ENCODE assay signal across 18 cellular contexts in the genomic region with DNA sequence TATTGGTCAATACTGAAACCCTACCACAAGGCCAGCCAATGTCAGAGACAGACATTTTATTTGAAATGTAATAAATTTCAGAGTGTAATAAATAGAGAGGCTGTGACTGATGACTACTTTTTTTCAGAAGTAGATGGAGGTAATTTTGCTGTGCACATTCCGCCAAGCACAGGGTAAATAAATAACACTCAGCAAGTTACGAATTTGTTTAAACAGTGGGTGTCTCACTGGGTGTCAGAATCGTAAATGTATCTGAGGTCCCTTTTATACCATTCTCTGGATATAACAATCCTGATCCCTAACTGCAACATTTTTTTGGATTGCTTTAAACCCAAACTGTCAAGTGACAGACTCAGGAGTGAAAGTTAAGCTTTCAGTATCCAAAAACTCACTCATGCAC.
DNase-seq lines count a peak whose midpoint lies in the region; ATAC-seq and TF ChIP-seq lines count a peak whose summit lies in the region.
"Had no signal": no experiment of that assay in that cellular context is flagged by ENCODE, and none has a peak within 500 bp of the region (broad histone marks: within the 10 kb centered on the region; RNA-seq: fewer than 3 reads in every experiment).

No MANE protein-coding gene starts in this region.

- H3K4me3 Mint-ChIP-seq in Caco-2 (ENCODE audit: unreplicated experiment) (no peak overlapping the region), CD14-positive monocyte (no peak overlapping the region)
- H3K4me3 Mint-ChIP-seq: CD8-positive, alpha-beta T cell; HFFc6; IgD-negative memory B cell had no signal

- H3K4me3 ChIP-seq in Caco-2 (ENCODE audit: low read depth, low read length): no peak overlapping the region
- no peak overlapping the region for H3K4me3 ChIP-seq in body of pancreas
- H3K4me3 ChIP-seq in mucosa of descending colon: no peak overlapping the region
- H3K4me3 ChIP-seq in transverse colon: no peak overlapping the region
- H3K4me3 ChIP-seq in foreskin fibroblast (ENCODE audit: low read depth in 1 of 2, low read length in 2 of 2): no peak overlapping the region
- H3K4me3 ChIP-seq: A549, BLaER1, GM23248 had no signal

- BruUV-seq in Caco-2 (replicated peaks; lab: Mats Ljungman, UMichigan): no TSS peak

- TF ChIP-seq POLR2A in body of pancreas (IDR thresholded peaks at IDR 0.05): no peak
- TF ChIP-seq POLR2A in transverse colon (IDR thresholded peaks at IDR 0.05): no peak

- 44 to 63% methylated on average over 3 of the region's 3 CpGs for WGBS in body of pancreas, 2 donors
- 46 to 63% methylated on average over 3 of the region's 3 CpGs for WGBS in transverse colon (ENCODE audit: low coverage in 1 of 2), 2 donors

- H3K36me3 ChIP-seq in Caco-2 (ENCODE audit: control insufficient read depth, insufficient read depth, low read length): no peaks in the 10 kb centered on the region
- no peaks in the 10 kb centered on the region for H3K36me3 ChIP-seq in body of pancreas (replicated peaks in 1 of 2; ENCODE audit: insufficient read depth in 1 of 2, low read depth in 2 of 2)
- H3K36me3 ChIP-seq in mucosa of descending colon (ENCODE audit: low read depth): no peaks in the 10 kb centered on the region
- H3K36me3 ChIP-seq in transverse colon: no peaks in the 10 kb centered on the region
- H3K36me3 ChIP-seq: BLaER1 had no signal

- peak overlapping the region in 3 of 4 donors; percentile 17 to 65 (median 45) for H3K27ac ChIP-seq in body of pancreas
- H3K27ac ChIP-seq in transverse colon: peak overlapping the region; percentile 84 to 88 (median 86)
- H3K27ac ChIP-seq: 22Rv1, A549, BLaER1, GM23248 had no signal

- no peaks in the 10 kb centered on the region for H3K9me3 Mint-ChIP-seq in Caco-2 (ENCODE audit: unreplicated experiment)
- peaks cover 0 to 5% (median 2%) of the 10 kb centered on the region in 7 donors for H3K9me3 Mint-ChIP-seq in CD14-positive monocyte
- H3K9me3 Mint-ChIP-seq: CD8-positive, alpha-beta T cell; HFFc6 had no signal

- no peak for TF ChIP-seq EP300 in transverse colon (IDR thresholded peaks at IDR 0.05; ENCODE audit: low read depth)

- H3K9me3 ChIP-seq in Caco-2: no peaks in the 10 kb centered on the region
- no peaks in the 10 kb centered on the region for H3K9me3 ChIP-seq in body of pancreas
- no peaks in the 10 kb centered on the region for H3K9me3 ChIP-seq in mucosa of descending colon
- no peaks in the 10 kb centered on the region for H3K9me3 ChIP-seq in transverse colon
- H3K9me3 ChIP-seq: A549, BLaER1 had no signal

- peak; percentile 36 for ATAC-seq in body of pancreas
- ATAC-seq in mucosa of descending colon: peak; percentile 61
- ATAC-seq: A549; CD8-positive, alpha-beta T cell; HepG2 had no signal

- H3K4me1 Mint-ChIP-seq in Caco-2 (ENCODE audit: low read depth, unreplicated experiment) (peaks cover 34% of the 10 kb centered on the region), CD14-positive monocyte (no peaks in the 10 kb centered on the region)
- H3K4me1 Mint-ChIP-seq: IgD-negative memory B cell had no signal

- CTCF ChIA-PET in Caco-2 (lab: Charles Lee): no interaction called here

- H3K36me3 Mint-ChIP-seq in Caco-2 (ENCODE audit: insufficient read depth, unreplicated experiment) (no peaks in the 10 kb centered on the region), CD14-positive monocyte (no peaks in the 10 kb centered on the region)
- H3K36me3 Mint-ChIP-seq: CD8-positive, alpha-beta T cell; IgD-negative memory B cell had no signal

- H3K27me3 ChIP-seq in Caco-2 (replicated peaks; ENCODE audit: control insufficient read depth, insufficient read depth, low read length) (no peaks in the 10 kb centered on the region), body of pancreas (no peaks in the 10 kb centered on the region), transverse colon (no peaks in the 10 kb centered on the region)
- H3K27me3 ChIP-seq: BLaER1 had no signal

- H3K27ac Mint-ChIP-seq in Caco-2 (ENCODE audit: unreplicated experiment) (peak overlapping the region; percentile 74), CD14-positive monocyte (no peak overlapping the region)
- H3K27ac Mint-ChIP-seq: CD8-positive, alpha-beta T cell; HFFc6; IgD-negative memory B cell had no signal

- TF ChIP-seq CTCF in Caco-2 (IDR thresholded peaks at IDR 0.05; ENCODE audit: insufficient read depth in 1 of 2, low read depth in 1 of 2, low read length in 1 of 2, severe bottlenecking in 1 of 2, unreplicated experiment in 1 of 2): no peak
- no peak for TF ChIP-seq CTCF in body of pancreas (IDR thresholded peaks at IDR 0.05)
- no peak for TF ChIP-seq CTCF in mucosa of descending colon (IDR thresholded peaks at IDR 0.05)
- TF ChIP-seq CTCF in transverse colon (IDR thresholded peaks at IDR 0.05): no peak
- TF ChIP-seq CTCF in foreskin fibroblast (IDR thresholded peaks at IDR 0.05; ENCODE audit: low read depth, low read length): no peak
- no peak for TF ChIP-seq CTCF in CD14-positive monocyte (IDR thresholded peaks at IDR 0.05)

- no peak for DNase-seq in Caco-2
- no peak for DNase-seq in body of pancreas
- DNase-seq in mucosa of descending colon: no peak
- DNase-seq in transverse colon: no peak
- no peak for DNase-seq in foreskin fibroblast
- DNase-seq in DMS53 (lab: John Stamatoyannopoulos, UW): no peak
- no peak for DNase-seq in CD14-positive monocyte (ENCODE audit: low spot score)
- DNase-seq: CD8-positive, alpha-beta T cell; DMS 273 treated with DMSO at 0.1 percent for 48 hours; GM23248; HCEC 1CT; HFFc6; KBM-7 had no signal

- H3K4me1 ChIP-seq in Caco-2 (peaks cover 49% of the 10 kb centered on the region), body of pancreas (peaks cover 22% of the 10 kb centered on the region), mucosa of descending colon (ENCODE audit: low read depth) (peaks cover 11% of the 10 kb centered on the region), transverse colon (peaks cover 0 to 46% (median 27%) of the 10 kb centered on the region in 4 donors)
- H3K4me1 ChIP-seq: A549 had no signal

- in situ Hi-C loops in transverse colon (cut with MboI; ENCODE audit: low pct_ligation_motif_present in 1 of 4, low pct_unique_long_range_greater_than_20kb in 1 of 4, low sequenced_read_pairs in 3 of 4): no loop called here

- H3K27me3 Mint-ChIP-seq in Caco-2 (ENCODE audit: insufficient read depth, unreplicated experiment): no peaks in the 10 kb centered on the region
- peaks cover 4 to 8% (median 5%) of the 10 kb centered on the region in 3 donors for H3K27me3 Mint-ChIP-seq in CD14-positive monocyte (ENCODE audit: low read depth in 3 of 3)

- intact Hi-C loops in Caco-2 (cut with micrococcal nuclease; ENCODE audit: unreplicated experiment): no loop called here
- intact Hi-C loops in body of pancreas (cut with DNase I): no loop called here
- intact Hi-C loops in mucosa of descending colon (cut with DNase I, micrococcal nuclease): no loop called here
- intact Hi-C loops in transverse colon (cut with DNase I; ENCODE audit: low total_unique reads): no loop called here
- intact Hi-C loops in CD14-positive monocyte (cut with micrococcal nuclease): no loop called here

- POLR2A ChIA-PET in Caco-2 (lab: Charles Lee): no interaction called here
